In the genomic region with DNA sequence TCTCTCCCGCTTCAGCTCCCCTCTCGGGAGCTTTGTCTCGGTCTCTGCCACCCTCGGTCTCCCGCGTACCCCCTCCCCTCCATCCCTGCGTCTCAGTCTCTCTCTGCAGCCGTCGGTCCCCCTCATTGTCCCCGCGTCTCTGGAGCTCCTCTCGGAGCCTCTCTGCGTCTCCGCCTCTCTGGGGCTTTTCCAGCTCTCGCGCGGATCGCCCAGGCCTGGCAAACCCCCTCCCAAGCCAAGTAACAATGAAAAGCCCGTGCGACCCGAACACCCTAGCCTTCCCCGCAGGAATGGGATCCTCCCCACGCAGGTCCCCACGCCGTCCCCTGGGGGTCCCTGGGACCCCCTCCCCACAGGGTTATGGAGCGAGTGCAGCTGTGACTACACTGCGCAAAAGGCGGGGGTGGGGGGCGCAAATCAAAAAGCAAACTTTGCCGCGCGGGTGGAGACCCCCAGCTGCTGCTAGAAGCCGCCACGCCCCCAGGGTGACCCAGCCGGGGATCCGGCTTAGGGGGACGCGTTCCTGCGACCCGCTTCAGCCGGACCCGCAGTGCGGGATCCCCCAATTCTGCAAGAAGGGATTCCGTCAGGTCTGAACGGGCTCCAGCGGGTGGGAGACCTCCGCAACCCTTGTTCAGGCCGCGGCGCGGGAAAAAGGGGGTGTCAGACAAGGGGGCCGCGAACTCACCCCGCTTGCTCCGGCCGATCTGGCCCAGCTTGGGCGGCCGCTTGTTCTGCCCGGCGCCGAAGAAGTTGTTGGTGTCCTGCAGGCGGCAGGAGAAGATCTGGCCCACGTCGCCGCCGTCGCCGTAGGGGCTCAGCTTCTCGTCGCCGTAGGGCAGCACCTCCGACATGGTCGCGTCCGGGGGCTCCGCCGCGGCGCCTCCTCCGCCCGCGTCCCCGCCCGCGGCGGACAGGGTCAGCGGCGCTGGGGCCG, we compare ENCODE assay signal across 1 cellular context.
TF ChIP-seq lines count a peak whose summit lies in the region.

No MANE protein-coding gene starts in this region.

TF ChIP-seq in H1, 55 proteins besides CTCF, POLR2A, EP300 and RAD21:
- TF ChIP-seq SUZ12 (IDR thresholded peaks at IDR 0.05; ENCODE audit: low read length) (peak; percentile 87), SP2 (IDR thresholded peaks at IDR 0.05; ENCODE audit: low read length) (no peak), SIX5 (IDR thresholded peaks at IDR 0.05; ENCODE audit: low read depth, low read length) (no peak), CHD1 (IDR thresholded peaks at IDR 0.05; ENCODE audit: low read depth, low read length) (no peak), HDAC2 (IDR thresholded peaks at IDR 0.05; ENCODE audit: borderline replicate concordance in 1 of 2, low read depth in 2 of 2, low read length in 2 of 2) (no peak), EZH2 (IDR thresholded peaks at IDR 0.05; ENCODE audit: low read depth, low read length, severe bottlenecking) (peak; percentile 87), NANOG (IDR thresholded peaks at IDR 0.05; ENCODE audit: insufficient read depth, low read depth, low read length, poor library complexity, severe bottlenecking) (no peak), ASH2L (IDR thresholded peaks at IDR 0.05; ENCODE audit: low read length) (peak; percentile 46), YY1 (IDR thresholded peaks at IDR 0.05; ENCODE audit: low read depth, low read length) (no peak), RFX5 (IDR thresholded peaks at IDR 0.05; ENCODE audit: borderline replicate concordance, low read depth, low read length) (no peak), BACH1 (IDR thresholded peaks at IDR 0.05; ENCODE audit: low read length) (no peak), RXRA (IDR thresholded peaks at IDR 0.05; ENCODE audit: insufficient read depth, low read depth, low read length) (no peak), EGR1 (IDR thresholded peaks at IDR 0.05; ENCODE audit: borderline replicate concordance, low read depth, low read length) (no peak), CBX5 (IDR thresholded peaks at IDR 0.05; ENCODE audit: low read depth, low read length) (no peak), SAP30 (IDR thresholded peaks at IDR 0.05; ENCODE audit: insufficient read depth, insufficient replicate concordance, low read length) (no peak), PHF8 (conservative IDR thresholded peaks at IDR 0.05; ENCODE audit: low read depth, low read length) (0 out of 2 replicates have a peak, but pooled peaks have one; percentile 21), SP1 (IDR thresholded peaks at IDR 0.05; ENCODE audit: low read depth, low read length) (no peak), SRF (IDR thresholded peaks at IDR 0.05; ENCODE audit: low read depth, low read length) (no peak), SIN3A (conservative IDR thresholded peaks at IDR 0.05 in 1 of 2, IDR thresholded peaks at IDR 0.05 in 1 of 2; ENCODE audit: low read depth in 1 of 2, low read length in 2 of 2) (no peak), GTF2F1 (IDR thresholded peaks at IDR 0.05; ENCODE audit: borderline replicate concordance, low read depth, low read length) (no peak), CREB1 (IDR thresholded peaks at IDR 0.05) (peak; percentile 14; the same call in 1 of the 2 replicates), KDM4A (IDR thresholded peaks at IDR 0.05; ENCODE audit: low read depth, low read length, severe bottlenecking) (peak; percentile 41), CEBPB (IDR thresholded peaks at IDR 0.05; ENCODE audit: low read depth, low read length) (no peak), RNF2 (IDR thresholded peaks at IDR 0.05; ENCODE audit: borderline replicate concordance, low read depth, low read length, missing control alignments, poor library complexity, severe bottlenecking) (peak; percentile 48), JUN (IDR thresholded peaks at IDR 0.05; ENCODE audit: low read depth, low read length) (no peak), TCF12 (IDR thresholded peaks at IDR 0.05; ENCODE audit: low read depth, low read length) (no peak), NRF1 (IDR thresholded peaks at IDR 0.05; ENCODE audit: low read depth, low read length) (no peak), CTBP2 (IDR thresholded peaks at IDR 0.05; ENCODE audit: borderline replicate concordance, insufficient read depth, insufficient read length, low read length) (no peak), BRCA1 (IDR thresholded peaks at IDR 0.05; ENCODE audit: low read depth, low read length) (no peak), KDM1A (IDR thresholded peaks at IDR 0.05; ENCODE audit: borderline replicate concordance, low read length) (no peak), TBP (IDR thresholded peaks at IDR 0.05; ENCODE audit: low read depth, low read length) (no peak), TEAD4 (IDR thresholded peaks at IDR 0.05; ENCODE audit: low read depth, low read length) (no peak), JUND (IDR thresholded peaks at IDR 0.05; ENCODE audit: low read length) (no peak), CBX8 (IDR thresholded peaks at IDR 0.05; ENCODE audit: borderline replicate concordance, low read depth, low read length) (0 out of 2 replicates have a peak, but pooled peaks have one; percentile 53), POLR2AphosphoS5 (IDR thresholded peaks at IDR 0.05; ENCODE audit: low read depth, low read length) (no peak), MAFK (IDR thresholded peaks at IDR 0.05; ENCODE audit: low read depth, low read length) (no peak), TAF7 (optimal IDR thresholded peaks at IDR 0.05; ENCODE audit: borderline replicate concordance, low read depth, low read length) (no peak), FOSL1 (IDR thresholded peaks at IDR 0.05; ENCODE audit: insufficient read depth, low read depth, low read length) (no peak), CHD2 (IDR thresholded peaks at IDR 0.05; ENCODE audit: low read length) (no peak), HDAC6 (IDR thresholded peaks at IDR 0.05; ENCODE audit: low read depth, low read length) (no peak)
- TF ChIP-seq, protein P1, sequence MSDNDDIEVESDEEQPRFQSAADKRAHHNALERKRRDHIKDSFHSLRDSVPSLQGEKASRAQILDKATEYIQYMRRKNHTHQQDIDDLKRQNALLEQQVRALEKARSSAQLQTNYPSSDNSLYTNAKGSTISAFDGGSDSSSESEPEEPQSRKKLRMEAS (IDR thresholded peaks at IDR 0.05) = no peak
- TF ChIP-seq, protein P2, sequence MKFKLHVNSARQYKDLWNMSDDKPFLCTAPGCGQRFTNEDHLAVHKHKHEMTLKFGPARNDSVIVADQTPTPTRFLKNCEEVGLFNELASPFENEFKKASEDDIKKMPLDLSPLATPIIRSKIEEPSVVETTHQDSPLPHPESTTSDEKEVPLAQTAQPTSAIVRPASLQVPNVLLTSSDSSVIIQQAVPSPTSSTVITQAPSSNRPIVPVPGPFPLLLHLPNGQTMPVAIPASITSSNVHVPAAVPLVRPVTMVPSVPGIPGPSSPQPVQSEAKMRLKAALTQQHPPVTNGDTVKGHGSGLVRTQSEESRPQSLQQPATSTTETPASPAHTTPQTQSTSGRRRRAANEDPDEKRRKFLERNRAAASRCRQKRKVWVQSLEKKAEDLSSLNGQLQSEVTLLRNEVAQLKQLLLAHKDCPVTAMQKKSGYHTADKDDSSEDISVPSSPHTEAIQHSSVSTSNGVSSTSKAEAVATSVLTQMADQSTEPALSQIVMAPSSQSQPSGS (IDR thresholded peaks at IDR 0.05; ENCODE audit: low read length) = no peak
- TF ChIP-seq, protein P3, sequence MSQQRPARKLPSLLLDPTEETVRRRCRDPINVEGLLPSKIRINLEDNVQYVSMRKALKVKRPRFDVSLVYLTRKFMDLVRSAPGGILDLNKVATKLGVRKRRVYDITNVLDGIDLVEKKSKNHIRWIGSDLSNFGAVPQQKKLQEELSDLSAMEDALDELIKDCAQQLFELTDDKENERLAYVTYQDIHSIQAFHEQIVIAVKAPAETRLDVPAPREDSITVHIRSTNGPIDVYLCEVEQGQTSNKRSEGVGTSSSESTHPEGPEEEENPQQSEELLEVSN (IDR thresholded peaks at IDR 0.05) = no peak
